In genomic region chr19:37979547-37980082, GRCh38 we compare ENCODE assay signal across 1 cellular context.
TF ChIP-seq lines count a peak whose summit lies in the region.

No MANE protein-coding gene starts in this region.

TF ChIP-seq in H1, 55 proteins besides CTCF, POLR2A, EP300 and RAD21 (continued from another document):
- TF ChIP-seq JUND (IDR thresholded peaks at IDR 0.05; ENCODE audit: low read length) (no peak), SP2 (IDR thresholded peaks at IDR 0.05; ENCODE audit: low read length) (no peak), FOSL1 (IDR thresholded peaks at IDR 0.05; ENCODE audit: insufficient read depth, low read depth, low read length) (no peak), SIX5 (IDR thresholded peaks at IDR 0.05; ENCODE audit: low read depth, low read length) (no peak), SIRT6 (IDR thresholded peaks at IDR 0.05; ENCODE audit: low read length) (no peak)
